ENCODE assay signal across 8 cellular contexts in genomic region chr1:47109482-47109881, GRCh38. TPM values are rescaled to one million over a fixed set of nuclear protein-coding genes. Genes with fewer than 3 reads are reported as not detected.
"Had no signal": no experiment of that assay in that cellular context is flagged by ENCODE, and none has a peak within 500 bp of the region (broad histone marks: within the 10 kb centered on the region; RNA-seq: fewer than 3 reads in every experiment).

No MANE protein-coding gene starts in this region.

RNA-seq across cellular contexts. Expression of gene CYP4A22, which starts 27.8 kb away (rescaled TPM):
- total RNA-seq: activated CD8-positive, alpha-beta T cell treated with anti-CD3 and anti-CD28 coated beads, Interleukin-2, amount 10 ng/mL, durations not matched to agents 7 days and 5 days; activated naive CD8-positive, alpha-beta T cell treated with anti-CD3 and anti-CD28 coated beads, Interleukin-2, amount 10 ng/mL, durations not matched to agents 7 days and 5 days; adrenal gland; chondrocyte; PC-9; SJCRH30; T-helper 17 cell; WTC11 had no signal
- polyA plus RNA-seq: adrenal gland had no signal

RNA-seq across cellular contexts. Expression of gene CYP4Z1, which starts 42.5 kb away (rescaled TPM):
- total RNA-seq: activated CD8-positive, alpha-beta T cell treated with anti-CD3 and anti-CD28 coated beads, Interleukin-2, amount 10 ng/mL, durations not matched to agents 7 days and 5 days; activated naive CD8-positive, alpha-beta T cell treated with anti-CD3 and anti-CD28 coated beads, Interleukin-2, amount 10 ng/mL, durations not matched to agents 7 days and 5 days; chondrocyte; PC-9; SJCRH30; T-helper 17 cell; WTC11 had no signal
